In genomic region chr10:11643039-11643438, GRCh38 we compare ENCODE assay signal across 25 cellular contexts.
"Had no signal": no experiment of that assay in that cellular context is flagged by ENCODE, and none has a peak within 500 bp of the region (broad histone marks: within the 10 kb centered on the region; RNA-seq: fewer than 3 reads in every experiment).

No MANE protein-coding gene starts in this region.

- H3K4me3 ChIP-seq: colonic mucosa, esophagus squamous epithelium, gastrocnemius medialis, heart right ventricle, left lung, lower lobe of right lung had no signal

- H3K27ac ChIP-seq: colonic mucosa, epithelial cell of prostate, esophagus squamous epithelium, gastrocnemius medialis, heart right ventricle, left lung, lower lobe of right lung had no signal

- FAIRE-seq: endometrium, islet of Langerhans, keratinocyte had no signal

- DNase-seq: colonic mucosa; cortex of kidney; effector CD8-positive, alpha-beta T cell; effector memory CD8-positive, alpha-beta T cell; endodermal cell; erythroblast; esophagus squamous epithelium; foreskin fibroblast; foreskin melanocyte; gastrocnemius medialis; glutamatergic neuron; heart right ventricle; hippocampal formation; left cardiac atrium; left lung; left ventricle myocardium superior; lower lobe of right lung; mesenchymal stem cell; midbrain; naive thymus-derived CD4-positive, alpha-beta T cell had no signal

- H3K36me3 ChIP-seq: colonic mucosa, esophagus squamous epithelium, gastrocnemius medialis, heart right ventricle, left lung, lower lobe of right lung had no signal

- H3K27me3 ChIP-seq: colonic mucosa, esophagus squamous epithelium, gastrocnemius medialis, left lung had no signal

- ATAC-seq: effector memory CD8-positive, alpha-beta T cell; esophagus mucosa; gastrocnemius medialis; heart right ventricle; left lung; left ventricle myocardium superior; naive thymus-derived CD4-positive, alpha-beta T cell had no signal

- H3K9me3 ChIP-seq: colonic mucosa, esophagus squamous epithelium, gastrocnemius medialis, heart right ventricle, left lung, lower lobe of right lung had no signal

- H3K4me1 ChIP-seq: colonic mucosa, esophagus squamous epithelium, gastrocnemius medialis, heart right ventricle, lower lobe of right lung had no signal
